In genomic region chr3:12926660-12927059, GRCh38 we compare ENCODE assay signal across 22 cellular contexts.
"Had no signal": no experiment of that assay in that cellular context is flagged by ENCODE, and none has a peak within 500 bp of the region (broad histone marks: within the 10 kb centered on the region; RNA-seq: fewer than 3 reads in every experiment).

No MANE protein-coding gene starts in this region.

- H3K4me3 Mint-ChIP-seq: activated naive CD4-positive, alpha-beta T cell treated with anti-CD3 and anti-CD28 coated beads for 36 hours; activated naive CD8-positive, alpha-beta T cell treated with anti-CD3 and anti-CD28 coated beads, Interleukin-2, amount 50 U/mL, for 24 hours; activated T-cell treated with anti-CD3 and anti-CD28 coated beads, Interleukin-2, amount 50 U/mL, for 4 hours; natural killer cell; T-helper 2 cell treated with Interferon-gamma antibody and Interleukin-4, amounts not matched to agents 5 μg/mL and 100 μg/mL, for 36 hours had no signal

- H3K36me3 Mint-ChIP-seq: natural killer cell had no signal

- H3K36me3 ChIP-seq: ovary had no signal

- ATAC-seq: activated naive CD8-positive, alpha-beta T cell treated with anti-CD3 and anti-CD28 coated beads, Interleukin-2, amount 50 U/mL, for 24 hours; activated T-cell treated with anti-CD3 and anti-CD28 coated beads, Interleukin-2, amount 50 U/mL, for 4 hours; effector memory CD8-positive, alpha-beta T cell; esophagus mucosa; left lobe of liver; natural killer cell; sciatic nerve; SK-N-SH treated with all-trans-retinoic acid at 6 μM for 48 hours had no signal

- H3K4me2 ChIP-seq: smooth muscle cell had no signal

- H3K4me3 ChIP-seq: ovary, smooth muscle cell had no signal

- DNase-seq: activated CD4-positive, alpha-beta T cell treated with anti-CD3 and anti-CD28 coated beads for 1 hour; activated CD8-positive, alpha-beta memory T cell treated with anti-CD3 and anti-CD28 coated beads for 24 hours; activated CD8-positive, alpha-beta memory T cell treated with anti-CD3 and anti-CD28 coated beads, Interleukin-2, amount 50 U/mL, for 4 hours; activated naive CD4-positive, alpha-beta T cell treated with anti-CD3 and anti-CD28 coated beads for 36 hours; activated naive CD8-positive, alpha-beta T cell treated with anti-CD3 and anti-CD28 coated beads, Interleukin-2, amount 50 U/mL, for 24 hours; activated T-cell treated with anti-CD3 and anti-CD28 coated beads, Interleukin-2, amount 50 U/mL, for 4 hours; caudate nucleus; effector memory CD8-positive, alpha-beta T cell; islet precursor cell; midbrain; natural killer cell; ovary; stimulated activated CD4-positive, alpha-beta T cell treated with anti-CD3 and anti-CD28 coated beads, Interleukin-15, amount 100 ng/mL, for 24 hours; stimulated activated naive CD4-positive, alpha-beta T cell; WERI-Rb-1 had no signal

- H3K27ac ChIP-seq: neutrophil, ovary, WERI-Rb-1 had no signal

- H3K27me3 Mint-ChIP-seq: activated naive CD8-positive, alpha-beta T cell treated with anti-CD3 and anti-CD28 coated beads, Interleukin-2, amount 50 U/mL, for 24 hours; effector memory CD8-positive, alpha-beta T cell had no signal

- H3K27me3 ChIP-seq: neutrophil, ovary had no signal

- H3K9me3 Mint-ChIP-seq: activated naive CD4-positive, alpha-beta T cell treated with anti-CD3 and anti-CD28 coated beads for 36 hours; activated naive CD8-positive, alpha-beta T cell treated with anti-CD3 and anti-CD28 coated beads, Interleukin-2, amount 50 U/mL, for 24 hours; activated T-cell treated with anti-CD3 and anti-CD28 coated beads, Interleukin-2, amount 50 U/mL, for 4 hours; effector memory CD8-positive, alpha-beta T cell; natural killer cell; T-helper 2 cell treated with Interferon-gamma antibody and Interleukin-4, amounts not matched to agents 5 μg/mL and 100 μg/mL, for 36 hours had no signal

- H3K27ac Mint-ChIP-seq: activated naive CD4-positive, alpha-beta T cell treated with anti-CD3 and anti-CD28 coated beads for 36 hours; effector memory CD8-positive, alpha-beta T cell; natural killer cell; T-helper 2 cell treated with Interferon-gamma antibody and Interleukin-4, amounts not matched to agents 5 μg/mL and 100 μg/mL, for 36 hours had no signal

- H3K9me3 ChIP-seq: ovary had no signal
